ENCODE assay signal across 8 cellular contexts in the genomic region with DNA sequence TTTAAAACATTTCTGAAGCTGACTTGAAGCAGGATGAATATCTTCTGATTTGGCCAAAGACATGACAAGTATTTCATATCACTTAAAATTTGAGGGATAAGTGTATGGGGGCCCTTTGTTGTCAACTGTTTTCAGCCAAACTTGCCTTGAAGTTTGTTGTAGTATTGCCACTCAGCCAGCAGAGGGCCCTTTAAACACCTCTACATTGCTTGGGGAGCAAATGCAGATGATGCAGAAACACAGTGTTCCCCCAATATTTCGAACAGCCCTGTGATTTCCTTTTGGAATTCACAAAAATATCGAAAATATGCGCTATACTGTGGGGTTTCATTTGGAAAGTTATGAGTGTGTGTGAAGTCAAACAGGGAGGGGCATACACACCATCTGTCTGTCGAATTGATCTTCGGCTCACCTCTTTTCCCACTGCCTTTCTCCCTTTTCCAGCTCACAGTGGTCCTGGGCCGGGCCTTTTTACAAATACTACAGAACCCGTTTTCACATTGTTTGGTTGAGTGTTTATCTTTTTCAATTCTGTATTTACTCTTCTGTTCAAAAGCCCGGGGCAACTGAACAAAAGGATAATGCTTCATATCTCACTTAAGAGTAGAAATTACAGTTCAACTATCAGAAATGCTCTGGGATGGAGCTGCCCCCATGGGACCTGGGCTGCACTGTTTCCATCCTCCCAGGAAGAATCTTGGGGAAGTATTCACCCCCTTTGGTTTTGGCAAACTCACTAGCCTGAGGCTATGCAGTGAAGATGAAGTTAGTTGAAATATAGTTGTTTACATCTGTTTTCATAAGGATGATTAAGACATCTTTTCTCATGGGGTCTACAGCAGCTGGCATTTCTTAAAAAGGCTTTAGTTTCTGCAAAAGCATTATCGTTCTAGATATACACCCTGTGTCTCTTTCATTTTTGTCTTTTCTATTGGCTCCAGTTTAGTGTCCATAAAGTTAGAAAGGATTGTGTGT.
DNase-seq lines count a peak whose midpoint lies in the region; ATAC-seq, FAIRE-seq and TF ChIP-seq lines count a peak whose summit lies in the region.

No MANE protein-coding gene starts in this region.

- no peak for FAIRE-seq in RCC 7860 (lab: Jason Lieb, UNC)

- no peaks in the 10 kb centered on the region for H3K27me3 ChIP-seq in OCI-LY3 (ENCODE audit: low read depth, low read length)

- no peak overlapping the region for H3K4me2 ChIP-seq in OCI-LY3 (ENCODE audit: low read length)

- peak; percentile 54 for DNase-seq in ELR (ENCODE audit: low read depth)
- peak; percentile 8 to 10 for DNase-seq in activated T-helper 1 cell treated with anti-CD3 and anti-CD28 coated beads, Interleukin-2, amount 50 U/mL, for 16 hours (ENCODE audit: low read depth in 1 of 2, low spot score in 1 of 2)
- peak; percentile 65 for DNase-seq in globus pallidus (ENCODE audit: low spot score)
- DNase-seq in putamen (ENCODE audit: low spot score), result peak; percentile 53
- DNase-seq in RCC 7860 (ENCODE audit: low spot score), result no peak

- no peak overlapping the region for H3K9ac ChIP-seq in OCI-LY3 (ENCODE audit: low read length)

- no peaks in the 10 kb centered on the region for H3K36me3 ChIP-seq in OCI-LY3 (replicated peaks; ENCODE audit: low read depth, low read length)

- TF ChIP-seq CTCF in OCI-LY3 (IDR thresholded peaks at IDR 0.05; ENCODE audit: low read depth, low read length), result peak; percentile 81

- no peaks in the 10 kb centered on the region for H4K20me1 ChIP-seq in OCI-LY3 (ENCODE audit: insufficient read depth, low read length)

- no peak overlapping the region for H2AFZ ChIP-seq in OCI-LY3 (ENCODE audit: low read depth, low read length)

- no peaks in the 10 kb centered on the region for H3K79me2 ChIP-seq in OCI-LY3 (ENCODE audit: low read length)

- H3K4me1 ChIP-seq in OCI-LY3 (ENCODE audit: low read length), result peaks cover 5% of the 10 kb centered on the region

- ATAC-seq in HG02885 (IDR thresholded peaks at IDR 0.05; ENCODE audit: poor library complexity, unreplicated experiment) (peak; percentile 65), GM21390 (IDR thresholded peaks at IDR 0.05; ENCODE audit: unreplicated experiment) (no peak)

- no peak overlapping the region for H3K4me3 ChIP-seq in OCI-LY3 (ENCODE audit: low read length)

- H3K9me3 ChIP-seq in OCI-LY3 (ENCODE audit: insufficient read depth, low read length), result no peaks in the 10 kb centered on the region

- H3K27ac ChIP-seq in OCI-LY3 (ENCODE audit: low read length), result no peak overlapping the region
